Comparison of ENCODE assay signal across 17 cellular contexts in the genomic region with DNA sequence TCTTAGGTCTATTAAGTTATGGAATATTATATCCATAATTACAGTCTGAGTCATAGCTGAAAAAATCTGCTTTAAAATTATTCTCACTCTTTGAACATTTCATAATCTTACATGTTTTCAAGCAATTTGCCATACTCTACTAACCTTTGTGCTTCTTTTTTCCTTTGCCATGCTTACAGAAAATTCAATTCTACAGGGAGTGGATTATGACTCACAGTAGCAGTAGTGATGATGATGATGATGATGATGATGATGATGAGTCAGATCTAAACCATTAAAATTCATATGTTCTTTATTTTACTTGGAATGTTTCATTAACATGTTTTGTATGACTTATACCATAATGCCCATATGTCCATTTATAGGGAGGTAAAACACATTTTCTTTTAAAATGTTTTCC.
DNase-seq lines count a peak whose midpoint lies in the region; ATAC-seq, FAIRE-seq and TF ChIP-seq lines count a peak whose summit lies in the region.
"Had no signal": no experiment of that assay in that cellular context is flagged by ENCODE, and none has a peak within 500 bp of the region (broad histone marks: within the 10 kb centered on the region; RNA-seq: fewer than 3 reads in every experiment).

No MANE protein-coding gene starts in this region.

- H3K4me3 ChIP-seq in A549 (no peak overlapping the region), adipocyte (ENCODE audit: low read length) (no peak overlapping the region), fibroblast of the aortic adventitia (ENCODE audit: low read depth, low read length) (no peak overlapping the region)
- H3K4me3 ChIP-seq: gastrocnemius medialis had no signal

- no peak for DNase-seq in A549 (ENCODE audit: low read depth in 1 of 2, low spot score in 1 of 2)
- peak; percentile 84 for DNase-seq in HCEC 1CT
- peak; percentile 65 for DNase-seq in adipocyte (ENCODE audit: low read depth)
- DNase-seq in fibroblast of the aortic adventitia (ENCODE audit: low read depth) = peak; percentile 42
- no peak for DNase-seq in NCI-H1436 treated with DMSO at 0.1 percent for 48 hours (lab: John Stamatoyannopoulos, UW)
- DNase-seq in Kasumi-1 (lab: John Stamatoyannopoulos, UW) = no peak
- DNase-seq: activated CD8-positive, alpha-beta memory T cell treated with anti-CD3 and anti-CD28 coated beads for 24 hours; anterior cingulate cortex; gastrocnemius medialis; immature natural killer cell; NCI-H524; right cardiac atrium; stimulated activated CD4-positive, alpha-beta T cell treated with anti-CD3 and anti-CD28 coated beads, Interleukin-2, amount 100 ng/mL, for 48 hours had no signal

- TF ChIP-seq RAD21 in A549 (conservative IDR thresholded peaks at IDR 0.05 in 1 of 2, IDR thresholded peaks at IDR 0.05 in 1 of 2) = no peak

- H3K4me2 ChIP-seq in A549 = no peak overlapping the region

- H3K4me1 ChIP-seq in A549 (peaks cover 5% of the 10 kb centered on the region; the same call in 2 of the 3 replicates), adipocyte (ENCODE audit: control insufficient read depth, insufficient read depth, low read length) (peaks cover 29% of the 10 kb centered on the region)
- H3K4me1 ChIP-seq: gastrocnemius medialis had no signal

- no peak overlapping the region for H3K9ac ChIP-seq in adipocyte (ENCODE audit: low read length)

- no peak for TF ChIP-seq EP300 in A549 (IDR thresholded peaks at IDR 0.05)

- H3K27ac ChIP-seq in A549 = no peak overlapping the region
- H3K27ac ChIP-seq: gastrocnemius medialis, VCaP had no signal

- no peak for TF ChIP-seq CTCF in A549 (IDR thresholded peaks at IDR 0.05)
- no peak for TF ChIP-seq CTCF in fibroblast of the aortic adventitia (IDR thresholded peaks at IDR 0.05; ENCODE audit: insufficient read depth, low read length)

- CTCF ChIA-PET in A549 (lab: Yijun Ruan, JAX) = no interaction called here

- no peaks in the 10 kb centered on the region for H3K36me3 ChIP-seq in adipocyte (ENCODE audit: control insufficient read depth, insufficient read depth, low read length, severe bottlenecking)

- POLR2A ChIA-PET in A549 (lab: Yijun Ruan, JAX) = no interaction called here

- H3K27me3 ChIP-seq in adipocyte (replicated peaks; ENCODE audit: control insufficient read depth, insufficient read depth, low read length) = no peaks in the 10 kb centered on the region
- H3K27me3 ChIP-seq: gastrocnemius medialis had no signal

- TF ChIP-seq POLR2A in A549 (IDR thresholded peaks at IDR 0.05; ENCODE audit: low read length) = no peak

- FAIRE-seq in A549 (lab: Jason Lieb, UNC) = no peak
- FAIRE-seq: GM18507 had no signal

- no peak for ATAC-seq in A549
- ATAC-seq in HG03097 (IDR thresholded peaks at IDR 0.05; ENCODE audit: low FRiP score, unreplicated experiment) = no peak
- no peak for ATAC-seq in GM18511 (IDR thresholded peaks at IDR 0.05; ENCODE audit: unreplicated experiment)
- ATAC-seq: gastrocnemius medialis, right cardiac atrium had no signal

- H3K9me3 ChIP-seq in A549 (no peaks in the 10 kb centered on the region), adipocyte (ENCODE audit: control insufficient read depth, low read length) (no peaks in the 10 kb centered on the region)
- H3K9me3 ChIP-seq: gastrocnemius medialis had no signal

TF ChIP-seq in A549, 52 proteins besides CTCF, POLR2A, EP300 and RAD21:
- TF ChIP-seq FOXS1 (CRISPR knock-in tag; IDR thresholded peaks at IDR 0.05) (no peak), FOSL2 (IDR thresholded peaks at IDR 0.05) (no peak), FOSL2 (CRISPR knock-in tag; IDR thresholded peaks at IDR 0.05) (peak; percentile 77)
TF ChIP-seq in A549: peak in this region for 1.

Comparison
In these comparisons a context has a peak if more than half of its experiments do, and no peak if none do; other contexts are left out.
1. DNase-seq: peak in HCEC 1CT (single experiment), adipocyte (single experiment) and fibroblast of the aortic adventitia (single experiment); none in A549 (0 of 2), NCI-H1436 treated with DMSO at 0.1 percent for 48 hours (single experiment) and Kasumi-1 (0 of 2).